1 cellular context compared by ENCODE assay signal in the genomic region with DNA sequence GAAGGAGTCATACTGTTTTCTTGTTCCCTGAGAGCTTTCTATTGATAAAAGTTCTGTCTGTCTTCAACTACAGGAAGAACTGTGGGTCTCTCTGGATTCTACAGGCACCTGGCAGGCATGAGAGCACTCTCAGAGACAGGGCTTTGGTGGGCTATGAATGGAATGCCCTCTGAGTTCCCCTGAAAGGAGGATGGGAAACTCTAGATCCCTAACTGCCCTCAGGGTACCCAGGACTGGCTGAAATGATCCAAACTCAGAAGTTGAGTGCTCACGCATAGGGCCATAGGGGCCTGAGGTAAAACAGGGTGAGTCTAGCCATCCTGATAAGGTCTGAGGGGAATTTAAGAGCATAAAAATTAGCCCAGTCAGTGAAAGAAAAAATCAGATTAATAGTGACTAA.
TF ChIP-seq lines count a peak whose summit lies in the region.

No MANE protein-coding gene starts in this region.

TF ChIP-seq in WTC11, 78 proteins besides CTCF, POLR2A, EP300 and RAD21 (continued from another document):
- TF ChIP-seq E2F4 (CRISPR knock-in tag; IDR thresholded peaks at IDR 0.05; ENCODE audit: borderline replicate concordance, low read depth) (no peak), ZNF671 (CRISPR knock-in tag; IDR thresholded peaks at IDR 0.05) (no peak), SMAD3 (CRISPR knock-in tag; IDR thresholded peaks at IDR 0.05; ENCODE audit: borderline replicate concordance) (no peak), GRHL2 (CRISPR knock-in tag; IDR thresholded peaks at IDR 0.05; ENCODE audit: insufficient replicate concordance, severe bottlenecking) (no peak), ZMAT4 (CRISPR knock-in tag; IDR thresholded peaks at IDR 0.05) (no peak), KAT7 (CRISPR knock-in tag; IDR thresholded peaks at IDR 0.05; ENCODE audit: borderline replicate concordance) (no peak), ZNF512 (CRISPR knock-in tag; IDR thresholded peaks at IDR 0.05; ENCODE audit: borderline replicate concordance) (no peak), CREM (CRISPR knock-in tag; IDR thresholded peaks at IDR 0.05) (no peak), NFYB (CRISPR knock-in tag; conservative IDR thresholded peaks at IDR 0.05; ENCODE audit: low read depth) (no peak), GTF2I (CRISPR knock-in tag; conservative IDR thresholded peaks at IDR 0.05) (no peak)
